10 cellular contexts compared by ENCODE assay signal in genomic region chr20:10666221-10667076, GRCh38. TPM values are rescaled to one million over a fixed set of nuclear protein-coding genes. Genes with fewer than 3 reads are reported as not detected.
A peak's percentile ranks its signal among the peaks of the same experiment; 100 is the strongest.
DNase-seq lines count a peak whose midpoint lies in the region; ATAC-seq and TF ChIP-seq lines count a peak whose summit lies in the region.
"Had no signal": no experiment of that assay in that cellular context is flagged by ENCODE, and none has a peak within 500 bp of the region (broad histone marks: within the 10 kb centered on the region; RNA-seq: fewer than 3 reads in every experiment).

No MANE protein-coding gene starts in this region.

- peaks cover 39% of the 10 kb centered on the region for H3K4me1 ChIP-seq in HEK293 (ENCODE audit: control insufficient read depth, insufficient read depth, low read length)
- H3K4me1 ChIP-seq in skeletal muscle tissue (ENCODE audit: control insufficient read depth in 3 of 3, insufficient read depth in 3 of 3, low read length in 3 of 3), result peaks cover 51 to 69% (median 57%) of the 10 kb centered on the region in 3 donors
- no peaks in the 10 kb centered on the region for H3K4me1 ChIP-seq in effector memory CD4-positive, alpha-beta T cell (ENCODE audit: control insufficient read depth, insufficient read depth, low read length, poor library complexity, severe bottlenecking)

- POLR2A ChIA-PET in HEK293 (lab: Yijun Ruan, JAX), result interaction anchor here (0.6 kb wide), 1 partner anchor 113 kb away, joined by 3 read pairs; no protein-coding TSS in a partner anchor

- CTCF ChIA-PET in HEK293 (lab: Yijun Ruan, JAX), result interaction anchor here (0.7 kb wide), 1 partner anchor 1930 kb away, joined by 4 read pairs; no protein-coding TSS in a partner anchor

- ATAC-seq in stimulated activated naive CD8-positive, alpha-beta T cell treated with anti-CD3 and anti-CD28 coated beads, Interleukin-15, Interleukin-2, amounts not matched to agents 100 U/mL and 50 U/mL, for 24 hours, result no peak

- H3K4me3 ChIP-seq in HEK293 (ENCODE audit: low read depth, low read length) (no peak overlapping the region), brain microvascular endothelial cell (ENCODE audit: low read depth, low read length) (no peak overlapping the region), skeletal muscle tissue (ENCODE audit: low read length in 3 of 3) (peak overlapping the region; percentile 36 to 52 (median 39))
- no peak overlapping the region for H3K4me3 ChIP-seq in effector memory CD4-positive, alpha-beta T cell (ENCODE audit: insufficient read depth, low read depth, low read length, poor library complexity, severe bottlenecking)
- H3K4me3 ChIP-seq: BLaER1 had no signal

- in situ Hi-C loops in brain microvascular endothelial cell (cut with HindIII; ENCODE audit: low pct_ligation_motif_present, low sequenced_read_pairs), result no loop called here

- TF ChIP-seq CTCF in HEK293 (tag by site-specific recombination; IDR thresholded peaks at IDR 0.05) (no peak), brain microvascular endothelial cell (IDR thresholded peaks at IDR 0.05; ENCODE audit: low read depth, low read length, missing control alignments) (no peak)

- H3K9me3 ChIP-seq in HEK293 (ENCODE audit: control insufficient read depth, insufficient read depth, low read depth, low read length) (no peaks in the 10 kb centered on the region), skeletal muscle tissue (ENCODE audit: control insufficient read depth in 3 of 3, low read length in 3 of 3) (no peaks in the 10 kb centered on the region)
- H3K9me3 ChIP-seq in effector memory CD4-positive, alpha-beta T cell (ENCODE audit: control insufficient read depth, low read length), result no peaks in the 10 kb centered on the region
- H3K9me3 ChIP-seq: BLaER1 had no signal

- H3K27ac ChIP-seq in HEK293 (ENCODE audit: extremely low read depth, low read depth, low read length) (0 out of 2 replicates have a peak overlapping the region, but pooled peaks have one; percentile 57), brain microvascular endothelial cell (peak overlapping the region; percentile 79), layer of hippocampus (ENCODE audit: low read depth, low read length) (peak overlapping the region; percentile 27), skeletal muscle tissue (ENCODE audit: low read depth, low read length) (peak overlapping the region; percentile 52)
- H3K27ac ChIP-seq in effector memory CD4-positive, alpha-beta T cell (ENCODE audit: insufficient read depth, low read length, poor library complexity, severe bottlenecking), result no peak overlapping the region
- H3K27ac ChIP-seq: BLaER1 had no signal

- H3K27me3 ChIP-seq in brain microvascular endothelial cell (replicated peaks), result no peaks in the 10 kb centered on the region
- H3K27me3 ChIP-seq in layer of hippocampus (ENCODE audit: control insufficient read depth, insufficient read depth, low read length), result no peaks in the 10 kb centered on the region
- no peaks in the 10 kb centered on the region for H3K27me3 ChIP-seq in skeletal muscle tissue (ENCODE audit: control insufficient read depth in 3 of 3, insufficient read depth in 3 of 3, low read length in 3 of 3)
- peaks cover 7% of the 10 kb centered on the region for H3K27me3 ChIP-seq in effector memory CD4-positive, alpha-beta T cell (replicated peaks; ENCODE audit: control insufficient read depth, insufficient read depth, low read length, poor library complexity, severe bottlenecking)

- no peak for DNase-seq in brain microvascular endothelial cell
- DNase-seq in middle frontal gyrus (ENCODE audit: extremely low spot score, low spot score), result no peak
- DNase-seq in stimulated activated naive CD8-positive, alpha-beta T cell treated with anti-CD3 and anti-CD28 coated beads, Interleukin-15, Interleukin-2, amounts not matched to agents 100 U/mL and 50 U/mL, for 24 hours, result no peak
- no peak for DNase-seq in effector memory CD4-positive, alpha-beta T cell
- no peak for DNase-seq in AML-193 (lab: John Stamatoyannopoulos, UW)
- DNase-seq: stimulated activated CD4-positive, alpha-beta T cell treated with anti-CD3 and anti-CD28 coated beads, Interleukin-2, amount 100 ng/mL, for 24 hours had no signal

- H3K9ac ChIP-seq in skeletal muscle tissue (ENCODE audit: low read depth in 1 of 3, low read length in 3 of 3), result peak overlapping the region in 2 of 3 donors; percentile 27 to 46
- H3K9ac ChIP-seq: BLaER1 had no signal

- H3K36me3 ChIP-seq in HEK293 (ENCODE audit: control insufficient read depth in 2 of 2, insufficient read depth in 1 of 2, low read length in 2 of 2), result peaks cover 0 to 56% of the 10 kb centered on the region in 2 experiments; a peak in 2 of 3 replicates
- H3K36me3 ChIP-seq in brain microvascular endothelial cell (replicated peaks), result peaks cover 67% of the 10 kb centered on the region
- peaks cover 12 to 26% (median 14%) of the 10 kb centered on the region in 3 donors for H3K36me3 ChIP-seq in skeletal muscle tissue (ENCODE audit: control insufficient read depth in 3 of 3, insufficient read depth in 3 of 3, low read length in 3 of 3)
- no peaks in the 10 kb centered on the region for H3K36me3 ChIP-seq in effector memory CD4-positive, alpha-beta T cell (ENCODE audit: control insufficient read depth, insufficient read depth, low read length)
- H3K36me3 ChIP-seq: BLaER1 had no signal

TF ChIP-seq in HEK293, 187 proteins besides CTCF, POLR2A, EP300 and RAD21:
- TF ChIP-seq ZNF830 (tag by site-specific recombination; IDR thresholded peaks at IDR 0.05; ENCODE audit: low read depth), result no peak
- TF ChIP-seq ZNF26 (tag by site-specific recombination; IDR thresholded peaks at IDR 0.05), result no peak
- no peak for TF ChIP-seq ZNF239 (tag by site-specific recombination; IDR thresholded peaks at IDR 0.05)
- TF ChIP-seq ZNF426 (tag by site-specific recombination; IDR thresholded peaks at IDR 0.05), result no peak
- no peak for TF ChIP-seq KLF7 (tag by site-specific recombination; IDR thresholded peaks at IDR 0.05; ENCODE audit: borderline replicate concordance)
- no peak for TF ChIP-seq BCL6B (tag by site-specific recombination; IDR thresholded peaks at IDR 0.05)
- TF ChIP-seq ZNF214 (tag by site-specific recombination; IDR thresholded peaks at IDR 0.05; ENCODE audit: borderline replicate concordance), result no peak
- no peak for TF ChIP-seq ZNF585B (tag by site-specific recombination; IDR thresholded peaks at IDR 0.05)
- TF ChIP-seq IKZF3 (tag by site-specific recombination; IDR thresholded peaks at IDR 0.05), result no peak

RNA-seq across cellular contexts. Expression of gene JAG1, which starts 7.3 kb away (rescaled TPM):
- total RNA-seq in skeletal muscle tissue, result 60.5 TPM

Comparison
In these comparisons a context has a peak if more than half of its experiments do, and no peak if none do; other contexts are left out.
1. H3K4me3 ChIP-seq: peak in skeletal muscle tissue (3 of 3); none in HEK293 (single experiment), brain microvascular endothelial cell (single experiment) and effector memory CD4-positive, alpha-beta T cell (single experiment).